8 cellular contexts compared by ENCODE assay signal in the genomic region with DNA sequence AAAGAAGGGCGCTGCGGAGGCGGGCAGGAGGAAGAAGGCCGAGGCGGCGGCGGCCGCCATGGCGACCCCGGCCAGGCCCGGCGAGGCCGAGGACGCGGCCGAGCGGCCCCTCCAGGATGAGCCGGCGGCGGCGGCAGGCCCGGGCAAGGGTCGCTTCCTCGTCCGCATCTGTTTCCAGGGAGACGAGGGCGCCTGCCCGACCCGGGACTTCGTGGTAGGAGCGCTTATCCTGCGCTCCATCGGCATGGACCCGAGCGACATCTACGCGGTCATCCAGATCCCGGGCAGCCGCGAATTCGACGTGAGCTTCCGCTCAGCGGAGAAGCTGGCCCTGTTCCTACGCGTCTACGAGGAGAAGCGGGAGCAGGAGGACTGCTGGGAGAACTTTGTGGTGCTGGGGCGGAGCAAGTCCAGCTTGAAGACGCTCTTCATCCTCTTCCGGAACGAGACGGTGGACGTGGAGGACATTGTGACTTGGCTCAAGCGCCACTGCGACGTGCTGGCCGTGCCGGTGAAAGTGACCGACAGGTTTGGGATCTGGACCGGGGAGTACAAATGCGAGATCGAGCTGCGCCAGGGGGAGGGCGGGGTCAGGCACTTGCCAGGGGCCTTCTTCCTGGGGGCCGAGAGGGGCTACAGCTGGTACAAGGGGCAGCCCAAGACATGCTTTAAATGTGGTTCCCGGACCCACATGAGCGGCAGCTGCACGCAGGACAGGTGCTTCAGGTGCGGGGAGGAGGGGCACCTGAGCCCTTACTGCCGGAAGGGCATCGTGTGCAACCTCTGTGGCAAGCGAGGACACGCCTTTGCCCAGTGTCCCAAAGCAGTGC. TPM values are rescaled to one million over a fixed set of nuclear protein-coding genes. Genes with fewer than 3 reads are reported as not detected.
DNase-seq lines count a peak whose midpoint lies in the region; ATAC-seq lines count a peak whose summit lies in the region.

No MANE protein-coding gene starts in this region.

- H3K27me3 Mint-ChIP-seq in CD4-positive, CD25-positive, alpha-beta regulatory T cell: peaks cover 8% of the 10 kb centered on the region

- H3K27me3 ChIP-seq in CD4-positive, CD25-positive, alpha-beta regulatory T cell (ENCODE audit: control insufficient read depth, insufficient read depth, low read length): no peaks in the 10 kb centered on the region
- no peaks in the 10 kb centered on the region for H3K27me3 ChIP-seq in stomach smooth muscle (ENCODE audit: control insufficient read depth in 1 of 2, insufficient read depth in 2 of 2, low read length in 2 of 2)

- H3K27ac Mint-ChIP-seq in CD4-positive, CD25-positive, alpha-beta regulatory T cell: peak overlapping the region; percentile 88 to 99 (median 98)

- H3K36me3 ChIP-seq in CD4-positive, CD25-positive, alpha-beta regulatory T cell (ENCODE audit: control insufficient read depth, insufficient read depth, low read length): peaks cover 8% of the 10 kb centered on the region
- H3K36me3 ChIP-seq in stomach smooth muscle (ENCODE audit: control insufficient read depth in 2 of 2, insufficient read depth in 2 of 2, low read length in 2 of 2): peaks cover 4% of the 10 kb centered on the region in 2 donors

- H3K4me1 Mint-ChIP-seq in CD4-positive, CD25-positive, alpha-beta regulatory T cell: peaks cover 22 to 58% (median 41%) of the 10 kb centered on the region in 4 donors

- H3K9ac ChIP-seq in stomach smooth muscle (ENCODE audit: low read length in 2 of 2): peak overlapping the region; percentile 84 to 92

- peak overlapping the region; percentile 83 for H3K27ac ChIP-seq in CD4-positive, CD25-positive, alpha-beta regulatory T cell (ENCODE audit: insufficient read depth, low read length, poor library complexity, severe bottlenecking)
- peak overlapping the region; percentile 87 for H3K27ac ChIP-seq in stomach smooth muscle (ENCODE audit: low read length)

- H3K4me3 Mint-ChIP-seq in CD4-positive, CD25-positive, alpha-beta regulatory T cell: peak overlapping the region; percentile 95 to 100 (median 98)

- H3K36me3 Mint-ChIP-seq in CD4-positive, CD25-positive, alpha-beta regulatory T cell: peaks cover 6% of the 10 kb centered on the region

- no peaks in the 10 kb centered on the region for H3K9me3 Mint-ChIP-seq in CD4-positive, CD25-positive, alpha-beta regulatory T cell

- peak; percentile 24 to 79 (median 46) for DNase-seq in CD4-positive, CD25-positive, alpha-beta regulatory T cell
- DNase-seq in NOMO-1 treated with DMSO at 0.1 percent for 48 hours (lab: John Stamatoyannopoulos, UW; ENCODE audit: unreplicated experiment) (peak; percentile 53), fibroblast of gingiva (ENCODE audit: low read depth) (peak; percentile 81), myocyte (ENCODE audit: low read depth) (peak; percentile 65)
- peak; percentile 57 for DNase-seq in activated T-cell treated with anti-CD3 and anti-CD28 coated beads, Interleukin-2, amount 50 U/mL, for 1 hour

- no peaks in the 10 kb centered on the region for H3K9me3 ChIP-seq in CD4-positive, CD25-positive, alpha-beta regulatory T cell (ENCODE audit: control insufficient read depth in 2 of 2, low read length in 2 of 2)
- no peaks in the 10 kb centered on the region for H3K9me3 ChIP-seq in stomach smooth muscle (ENCODE audit: control insufficient read depth in 2 of 2, low read length in 2 of 2)

- H3K4me3 ChIP-seq in CD4-positive, CD25-positive, alpha-beta regulatory T cell (ENCODE audit: low read depth, low read length): peak overlapping the region; percentile 78
- peak overlapping the region; percentile 91 to 97 for H3K4me3 ChIP-seq in stomach smooth muscle (ENCODE audit: low read length in 2 of 2)

- peak; percentile 41 to 42 for ATAC-seq in CD4-positive, CD25-positive, alpha-beta regulatory T cell (ENCODE audit: low read depth in 2 of 2)
- ATAC-seq in GM19351 (IDR thresholded peaks at IDR 0.05; ENCODE audit: unreplicated experiment): peak; percentile 24
- ATAC-seq in HG03460 (IDR thresholded peaks at IDR 0.05; ENCODE audit: unreplicated experiment): peak; percentile 22

- peaks cover 31% of the 10 kb centered on the region for H3K4me1 ChIP-seq in CD4-positive, CD25-positive, alpha-beta regulatory T cell (ENCODE audit: control insufficient read depth, insufficient read depth, low read length, poor library complexity, severe bottlenecking)
- peaks cover 27% of the 10 kb centered on the region for H3K4me1 ChIP-seq in stomach smooth muscle (ENCODE audit: control insufficient read depth, insufficient read depth, low read length)

RNA-seq across cellular contexts. Expression of a gene that starts 0.8 kb away (rescaled TPM):
- 19.7 TPM for total RNA-seq in CD4-positive, CD25-positive, alpha-beta regulatory T cell
- 10 to 100 TPM in 1 of 4 donors, 1 to 10 TPM in 3; 5.9 to 12.7 (median 7.9) TPM for polyA plus RNA-seq in CD4-positive, CD25-positive, alpha-beta regulatory T cell
- total RNA-seq in myocyte: 19.8 and 20.1 TPM in 2 replicates
- 9.6 TPM for polyA plus RNA-seq in myocyte (2012)

RNA-seq across cellular contexts. Expression of a gene that starts 7.6 kb away (rescaled TPM):
- total RNA-seq in CD4-positive, CD25-positive, alpha-beta regulatory T cell: 1.1 TPM
- polyA plus RNA-seq in CD4-positive, CD25-positive, alpha-beta regulatory T cell: under 1 TPM; 0.10 to 0.52 (median 0.31) TPM
- 2.5 and 3.3 TPM in 2 replicates for total RNA-seq in myocyte
- polyA plus RNA-seq in myocyte (2012): 11.1 TPM

RNA-seq across cellular contexts. Expression of a gene that starts 27.2 kb away (rescaled TPM):
- total RNA-seq in CD4-positive, CD25-positive, alpha-beta regulatory T cell: 4.9 TPM
- polyA plus RNA-seq in CD4-positive, CD25-positive, alpha-beta regulatory T cell: under 1 TPM; 0.29 to 0.44 (median 0.38) TPM
- 10.2 and 11.7 TPM in 2 replicates for total RNA-seq in myocyte
- polyA plus RNA-seq in myocyte (2012): 13.1 TPM

RNA-seq across cellular contexts. Expression of a gene that starts 40.6 kb away (rescaled TPM):
- not detected for total RNA-seq in CD4-positive, CD25-positive, alpha-beta regulatory T cell
- not detected for polyA plus RNA-seq in CD4-positive, CD25-positive, alpha-beta regulatory T cell
- not detected in 2 replicates for total RNA-seq in myocyte
- not detected for polyA plus RNA-seq in myocyte (2012)

RNA-seq across cellular contexts. Expression of a gene that starts 48.8 kb away (rescaled TPM):
- 1.5 TPM for total RNA-seq in CD4-positive, CD25-positive, alpha-beta regulatory T cell
- polyA plus RNA-seq in CD4-positive, CD25-positive, alpha-beta regulatory T cell: 1 to 10 TPM in 2 of 4 donors, under 1 TPM in 1, not detected in 1; 0.52 to 1.5 (median 1.1) TPM
- total RNA-seq in myocyte: 33.1 and 38.2 TPM in 2 replicates
- 56.8 TPM for polyA plus RNA-seq in myocyte (2012)

Comparison
In these comparisons a context has a peak if more than half of its experiments do, and no peak if none do; other contexts are left out.
1. Peak in every context shown above with its lines: DNase-seq, ATAC-seq, H3K4me3 ChIP-seq and H3K27ac ChIP-seq.